Comparison of ENCODE assay signal across 28 cellular contexts in the genomic region with DNA sequence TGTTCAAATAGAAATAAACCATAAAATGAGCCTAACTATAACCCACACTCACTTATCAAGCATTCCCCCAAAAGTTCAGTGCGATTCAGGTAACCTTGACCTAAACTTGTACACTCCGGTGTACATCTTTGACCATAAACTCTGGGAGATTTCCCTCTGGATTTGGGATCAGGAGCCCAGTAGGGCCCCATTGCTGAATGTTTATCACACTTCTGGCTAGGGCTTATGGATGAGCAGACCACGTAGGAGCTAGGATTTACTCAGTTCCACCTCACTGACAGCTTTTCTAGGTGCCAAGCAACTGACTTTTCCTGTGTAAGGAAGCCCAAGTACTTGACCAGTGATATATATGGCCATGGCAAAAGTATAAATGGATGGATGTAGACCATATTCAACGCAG.
DNase-seq lines count a peak whose midpoint lies in the region; ATAC-seq, FAIRE-seq and TF ChIP-seq lines count a peak whose summit lies in the region.
"Had no signal": no experiment of that assay in that cellular context is flagged by ENCODE, and none has a peak within 500 bp of the region (broad histone marks: within the 10 kb centered on the region; RNA-seq: fewer than 3 reads in every experiment).

No MANE protein-coding gene starts in this region.

- no TSS peak for BruUV-seq in HepG2 (replicated peaks; lab: Mats Ljungman, UMichigan)

- H3K27me3 Mint-ChIP-seq in progenitor cell of endocrine pancreas: no peaks in the 10 kb centered on the region
- H3K27me3 Mint-ChIP-seq: CD4-positive, alpha-beta memory T cell; CD4-positive, CD25-positive, alpha-beta regulatory T cell; CD8-positive, alpha-beta memory T cell had no signal

- H3K9me3 ChIP-seq in HepG2 (ENCODE audit: low read length) (no peaks in the 10 kb centered on the region), right lobe of liver (no peaks in the 10 kb centered on the region), H1 (ENCODE audit: insufficient read depth in 2 of 2, low read depth in 1 of 2, low read length in 1 of 2) (no peaks in the 10 kb centered on the region), lower lobe of right lung (no peaks in the 10 kb centered on the region)
- H3K9me3 ChIP-seq: BE2C, BLaER1 had no signal

- H4K20me1 ChIP-seq in HepG2 (ENCODE audit: insufficient read depth, low read length) (no peaks in the 10 kb centered on the region; the same call in none of the 2 replicates), H1 (replicated peaks in 1 of 2; ENCODE audit: control insufficient read depth in 1 of 2, insufficient read depth in 2 of 2, low read length in 2 of 2) (no peaks in the 10 kb centered on the region)
- H4K20me1 ChIP-seq: BLaER1 had no signal

- in situ Hi-C loops in HepG2 (cut with HindIII; ENCODE audit: extremely low pct_ligation_motif_present, low pct_unique_long_range_greater_than_20kb): no loop called here

- no peak overlapping the region for H3K56ac ChIP-seq in H1 (replicated peaks; ENCODE audit: insufficient read length, low read depth, low read length)

- no peak overlapping the region for H4K8ac ChIP-seq in H1 (ENCODE audit: extremely low read depth, insufficient read depth, low read length)

- no peak overlapping the region for H4K91ac ChIP-seq in H1 (replicated peaks; ENCODE audit: insufficient read length, low read length)

- H3K9me3 Mint-ChIP-seq in progenitor cell of endocrine pancreas (ENCODE audit: low read depth): peaks cover 3% of the 10 kb centered on the region
- H3K9me3 Mint-ChIP-seq: CD14-positive monocyte; CD4-positive, alpha-beta memory T cell; CD8-positive, alpha-beta memory T cell had no signal

- FAIRE-seq in HepG2 (lab: Jason Lieb, UNC) (no peak), H1 (lab: Jason Lieb, UNC) (no peak)
- FAIRE-seq: A204.1, GM12878, GM12892, GM18507 had no signal

- H3K4ac ChIP-seq in H1 (replicated peaks; ENCODE audit: insufficient read length, low read depth, low read length): no peak overlapping the region

- H3K27ac ChIP-seq in HepG2 (ENCODE audit: extremely low read length, insufficient read depth, low read length): no peak overlapping the region
- no peak overlapping the region for H3K27ac ChIP-seq in right lobe of liver
- H3K27ac ChIP-seq in H1 (ENCODE audit: low read depth, low read length): no peak overlapping the region
- no peak overlapping the region for H3K27ac ChIP-seq in lower lobe of right lung
- H3K27ac ChIP-seq: BLaER1 had no signal

- H2BK120ac ChIP-seq in H1 (replicated peaks; ENCODE audit: low read depth, low read length): no peak overlapping the region

- no peak overlapping the region for H3K14ac ChIP-seq in H1 (ENCODE audit: insufficient read length)

- TF ChIP-seq POLR2A in HepG2 (IDR thresholded peaks at IDR 0.05; ENCODE audit: insufficient read depth in 1 of 2, low read depth in 2 of 2, low read length in 2 of 2) (peak in 1 of 2 experiments; percentile 15; a peak in 1 of 4 replicates), right lobe of liver (IDR thresholded peaks at IDR 0.05) (no peak), H1 (IDR thresholded peaks at IDR 0.05; ENCODE audit: control extremely low read depth in 1 of 2, low read depth in 2 of 2, low read length in 2 of 2) (peak in 1 of 2 experiments; percentile 63; a peak in 1 of 3 replicates)

- WGBS in HepG2 (ENCODE audit: low lambda C conversion rate): 94% methylated on average over 4 of the region's 4 CpGs
- 96% methylated on average over 4 of the region's 4 CpGs for WGBS in right lobe of liver (ENCODE audit: insufficient coverage, low coverage, low lambda C conversion rate, missing lambda C conversion rate)
- 91% methylated on average over 4 of the region's 4 CpGs; no CpG with 5 or more reads in 1 of the 2 experiments for WGBS in H1 (ENCODE audit: extremely low coverage in 1 of 2, insufficient coverage in 1 of 2, insufficient read length in 1 of 2, insufficient replicate concordance in 2 of 2, low coverage in 1 of 2, low lambda C conversion rate in 2 of 2, missing lambda C conversion rate in 1 of 2), 2 experiments

- POLR2A ChIA-PET in HepG2 (lab: Yijun Ruan, JAX) (no interaction called here), H1 (lab: Charles Lee; ENCODE audit: partially characterized antibody) (interaction anchor here (1.1 to 1.5 kb wide), 2 partner anchors 13 to 79 kb away, joined by 3 read pairs; no protein-coding TSS in a partner anchor)

- peak overlapping the region; percentile 41 for H3K27ac Mint-ChIP-seq in progenitor cell of endocrine pancreas
- H3K27ac Mint-ChIP-seq: CD14-positive monocyte; CD4-positive, alpha-beta memory T cell; CD4-positive, CD25-positive, alpha-beta regulatory T cell; CD8-positive, alpha-beta memory T cell had no signal

- DNase-seq in HepG2 (ENCODE audit: low spot score) (no peak), right lobe of liver (no peak), DMS53 treated with DMSO at 0.1 percent for 48 hours (lab: John Stamatoyannopoulos, UW; ENCODE audit: unreplicated experiment) (peak; percentile 12), H1 (ENCODE audit: low read depth in 1 of 2, low spot score in 2 of 2) (no peak), progenitor cell of endocrine pancreas (ENCODE audit: low spot score, unreplicated experiment) (no peak), lower lobe of right lung (no peak), NCI-H2171 treated with DMSO at 0.1 percent for 48 hours (lab: John Stamatoyannopoulos, UW) (no peak)
- DNase-seq: 8988T; ACHN; BE2C; C1 segment of cervical spinal cord; CD4-positive, alpha-beta memory T cell; CD4-positive, CD25-positive, alpha-beta regulatory T cell; CD8-positive, alpha-beta memory T cell; COR-L47; DMS 273 treated with DMSO at 0.1 percent for 48 hours; DMS153; DMS79; DND-41; EL; GDM1 had no signal

- H3K4me2 ChIP-seq in HepG2 (ENCODE audit: low read depth, low read length) (no peak overlapping the region), H1 (ENCODE audit: insufficient read depth in 1 of 2, low read depth in 2 of 2, low read length in 2 of 2) (no peak overlapping the region)
- H3K4me2 ChIP-seq: BLaER1 had no signal

- H2BK5ac ChIP-seq in H1 (ENCODE audit: low read depth, low read length): no peak overlapping the region

- H3K79me2 ChIP-seq in HepG2 (ENCODE audit: insufficient read depth, low read length): no peaks in the 10 kb centered on the region
- H3K79me2 ChIP-seq in H1 (ENCODE audit: control insufficient read depth in 1 of 2, insufficient read depth in 2 of 2, low read length in 2 of 2): no peaks in the 10 kb centered on the region

- TF ChIP-seq RAD21 in HepG2 (CRISPR knock-in tag; IDR thresholded peaks at IDR 0.05) (no peak), H1 (IDR thresholded peaks at IDR 0.05 in 1 of 2, conservative IDR thresholded peaks at IDR 0.05 in 1 of 2; ENCODE audit: low read depth in 2 of 2, low read length in 2 of 2) (no peak)

- H3K36me3 ChIP-seq in HepG2 (replicated peaks in 1 of 2; ENCODE audit: control insufficient read depth in 1 of 2, insufficient read depth in 2 of 2, low read length in 2 of 2): peaks cover 0 to 43% of the 10 kb centered on the region in 2 experiments
- peaks cover 0 to 25% (median 6%) of the 10 kb centered on the region in 4 donors for H3K36me3 ChIP-seq in right lobe of liver
- H3K36me3 ChIP-seq in H1 (ENCODE audit: control insufficient read depth in 2 of 4, insufficient read depth in 4 of 4, low read length in 3 of 4): peaks cover 4 to 50% (median 34%) of the 10 kb centered on the region in 4 experiments
- peaks cover 49% of the 10 kb centered on the region for H3K36me3 ChIP-seq in lower lobe of right lung

- no peak overlapping the region for H3K4me3 Mint-ChIP-seq in progenitor cell of endocrine pancreas (ENCODE audit: low read depth)
- H3K4me3 Mint-ChIP-seq: CD14-positive monocyte; CD4-positive, alpha-beta memory T cell; CD8-positive, alpha-beta memory T cell had no signal

- no peaks in the 10 kb centered on the region for H3K23me2 ChIP-seq in H1 (ENCODE audit: low read depth, low read length)

- no peak overlapping the region for H2BK12ac ChIP-seq in H1 (ENCODE audit: low read depth, low read length)

- no peak overlapping the region for H3K23ac ChIP-seq in H1 (ENCODE audit: insufficient read length)

- no peaks in the 10 kb centered on the region for H3K4me1 ChIP-seq in HepG2 (ENCODE audit: insufficient read depth, low read length)
- no peaks in the 10 kb centered on the region for H3K4me1 ChIP-seq in right lobe of liver
- no peaks in the 10 kb centered on the region for H3K4me1 ChIP-seq in H1 (replicated peaks in 1 of 4; ENCODE audit: control insufficient read depth in 3 of 4, insufficient read depth in 4 of 4, low read length in 3 of 4)
- H3K4me1 ChIP-seq in lower lobe of right lung: no peaks in the 10 kb centered on the region
- H3K4me1 ChIP-seq: BE2C, BLaER1 had no signal

- no peaks in the 10 kb centered on the region for H3K79me1 ChIP-seq in H1 (ENCODE audit: low read depth, low read length)

- no peaks in the 10 kb centered on the region for H3K27me3 ChIP-seq in HepG2 (ENCODE audit: control insufficient read depth in 1 of 2, insufficient read depth in 2 of 2, low read length in 2 of 2)
- no peaks in the 10 kb centered on the region for H3K27me3 ChIP-seq in right lobe of liver
- H3K27me3 ChIP-seq in H1 (replicated peaks in 1 of 4; ENCODE audit: control insufficient read depth in 3 of 4, extremely low read depth in 1 of 4, insufficient read depth in 3 of 4, low read length in 3 of 4): no peaks in the 10 kb centered on the region
- H3K27me3 ChIP-seq in lower lobe of right lung (ENCODE audit: low read depth): no peaks in the 10 kb centered on the region
- H3K27me3 ChIP-seq: BE2C, BLaER1 had no signal

- peaks cover 52% of the 10 kb centered on the region for H3K36me3 Mint-ChIP-seq in progenitor cell of endocrine pancreas (ENCODE audit: insufficient read depth)

- H2AFZ ChIP-seq in HepG2 (ENCODE audit: low read length) (no peak overlapping the region), H1 (ENCODE audit: low read length) (no peak overlapping the region)

- no peak overlapping the region for H2BK15ac ChIP-seq in H1 (ENCODE audit: low read length)

- no peak overlapping the region for H4K5ac ChIP-seq in H1 (ENCODE audit: insufficient read length, low read depth, low read length)

- CTCF ChIA-PET in HepG2 (lab: Yijun Ruan, JAX; ENCODE audit: low intra/inter-chr PET ratio, low total read pairs) (no interaction called here), H1 (lab: Charles Lee; ENCODE audit: partially characterized antibody) (interaction anchor here (0.6 to 2.7 kb wide), 3 partner anchors 147 to 210 kb away, joined by 3 to 9 read pairs (median 3); a partner anchor contains a TSS)

- ATAC-seq in HepG2 (no peak), right lobe of liver (no peak), GM18517 (IDR thresholded peaks at IDR 0.05; ENCODE audit: unreplicated experiment) (no peak), lower lobe of right lung (no peak)
- ATAC-seq: GM12878 had no signal

- intact Hi-C loops in HepG2 (cut with micrococcal nuclease; ENCODE audit: unreplicated experiment) (no loop called here), right lobe of liver (cut with DNase I) (no loop called here), lower lobe of right lung (cut with DNase I) (no loop called here)

- TF ChIP-seq EP300 in HepG2 (IDR thresholded peaks at IDR 0.05; ENCODE audit: low read depth in 2 of 2, low read length in 2 of 2) (no peak), HepG2 (CRISPR knock-in tag; IDR thresholded peaks at IDR 0.05; ENCODE audit: borderline replicate concordance) (no peak), H1 (IDR thresholded peaks at IDR 0.05; ENCODE audit: borderline replicate concordance in 1 of 2, low read depth in 2 of 2, low read length in 2 of 2) (no peak)

- TF ChIP-seq CTCF in HepG2 (CRISPR knock-in tag; IDR thresholded peaks at IDR 0.05): no peak
- no peak for TF ChIP-seq CTCF in right lobe of liver (IDR thresholded peaks at IDR 0.05)
- no peak for TF ChIP-seq CTCF in H1 (IDR thresholded peaks at IDR 0.05; ENCODE audit: control extremely low read depth in 1 of 3, insufficient read depth in 1 of 3, low read depth in 1 of 3, low read length in 3 of 3)
- TF ChIP-seq CTCF in progenitor cell of endocrine pancreas (IDR thresholded peaks at IDR 0.05; ENCODE audit: unreplicated experiment): no peak
- TF ChIP-seq CTCF in lower lobe of right lung (IDR thresholded peaks at IDR 0.05): no peak

- no peak overlapping the region for H2AK5ac ChIP-seq in H1 (ENCODE audit: low read depth, low read length)

- no peak overlapping the region for H3K9ac ChIP-seq in HepG2 (ENCODE audit: insufficient read depth, low read depth, low read length)
- no peak overlapping the region for H3K9ac ChIP-seq in H1 (replicated peaks in 1 of 4; ENCODE audit: extremely low read depth in 1 of 4, low read depth in 3 of 4, low read length in 3 of 4)
- H3K9ac ChIP-seq: BLaER1 had no signal

- H3K4me1 Mint-ChIP-seq in progenitor cell of endocrine pancreas (ENCODE audit: low read depth): peaks cover 9% of the 10 kb centered on the region
- H3K4me1 Mint-ChIP-seq: CD14-positive monocyte; CD4-positive, alpha-beta memory T cell; CD8-positive, alpha-beta memory T cell had no signal

- H2BK20ac ChIP-seq in H1 (ENCODE audit: low read length): no peak overlapping the region

- no peak overlapping the region for H3K18ac ChIP-seq in H1 (ENCODE audit: extremely low read depth, low read length)

- H3K4me3 ChIP-seq in HepG2 (replicated peaks in 1 of 3; ENCODE audit: insufficient read depth in 1 of 3, low read depth in 2 of 3, low read length in 3 of 3) (no peak overlapping the region), right lobe of liver (no peak overlapping the region), H1 (ENCODE audit: extremely low read depth in 1 of 4, insufficient read depth in 2 of 4, low read depth in 3 of 4, low read length in 4 of 4) (no peak overlapping the region), lower lobe of right lung (no peak overlapping the region)
- H3K4me3 ChIP-seq: BLaER1, GM12878 had no signal
